Comparison of ENCODE assay signal across 19 cellular contexts in the genomic region with DNA sequence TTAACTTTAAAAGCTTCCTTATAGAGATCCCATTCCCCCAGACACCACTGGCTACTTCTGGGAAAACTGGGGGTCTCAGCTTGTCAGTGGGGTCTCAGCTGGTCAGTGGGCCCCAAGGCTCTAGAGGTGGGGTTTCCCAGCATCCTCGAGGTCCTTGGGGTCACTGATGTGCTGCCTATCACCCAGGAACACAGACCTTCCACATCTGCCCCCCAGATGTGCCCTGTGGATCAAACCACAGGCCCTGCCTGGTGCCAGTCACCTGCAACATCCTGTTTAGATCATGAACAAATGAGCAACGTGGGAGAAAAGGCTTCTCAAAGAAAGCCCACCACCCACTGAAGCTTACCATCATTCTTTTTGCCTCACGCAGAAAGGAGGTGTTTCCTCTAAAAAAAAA.
DNase-seq lines count a peak whose midpoint lies in the region; ATAC-seq and TF ChIP-seq lines count a peak whose summit lies in the region.
"Had no signal": no experiment of that assay in that cellular context is flagged by ENCODE, and none has a peak within 500 bp of the region (broad histone marks: within the 10 kb centered on the region; RNA-seq: fewer than 3 reads in every experiment).

No MANE protein-coding gene starts in this region.

- no peaks in the 10 kb centered on the region for H3K4me1 ChIP-seq in H9 (ENCODE audit: insufficient read depth, low read length)
- H3K4me1 ChIP-seq in foreskin keratinocyte: no peaks in the 10 kb centered on the region
- H3K4me1 ChIP-seq: A549, Caco-2 had no signal

- no peak overlapping the region for H2BK120ac ChIP-seq in H9 (ENCODE audit: low read depth, low read length, poor library complexity, severe bottlenecking)

- H3K79me2 ChIP-seq in H9 (ENCODE audit: insufficient read depth, low read length): no peaks in the 10 kb centered on the region

- H3K27ac Mint-ChIP-seq in H9: no peak overlapping the region
- H3K27ac Mint-ChIP-seq in type B pancreatic cell: no peak overlapping the region
- H3K27ac Mint-ChIP-seq: B cell; CD4-positive, alpha-beta T cell; CD8-positive, alpha-beta T cell had no signal

- no CpG with 5 or more reads among the region's 3 CpGs for WGBS in H9 (ENCODE audit: extremely low coverage, insufficient read length, low lambda C conversion rate)

- no peak overlapping the region for H3K9ac ChIP-seq in H9 (ENCODE audit: extremely low read depth, insufficient read length, low read length)
- H3K9ac ChIP-seq: BLaER1 treated with 17β-estradiol and CSF1 and Interleukin-3, amounts not matched to agents 10 nM and 100 nM had no signal

- H3K27me3 ChIP-seq in H9 (ENCODE audit: insufficient read depth, low read length) (no peaks in the 10 kb centered on the region), H7 (ENCODE audit: control insufficient read depth, insufficient read depth, low read length) (no peaks in the 10 kb centered on the region), foreskin keratinocyte (peaks cover 20% of the 10 kb centered on the region)
- H3K27me3 ChIP-seq: BLaER1 treated with 17β-estradiol and CSF1 and Interleukin-3, amounts not matched to agents 10 nM and 100 nM had no signal

- H3K23ac ChIP-seq in H9 (ENCODE audit: insufficient read length, low read depth, low read length): no peak overlapping the region

- H3K36me3 ChIP-seq in H7 (replicated peaks; ENCODE audit: control insufficient read depth, insufficient read depth, low read length): no peaks in the 10 kb centered on the region
- H3K36me3 ChIP-seq: BLaER1 treated with 17β-estradiol and CSF1 and Interleukin-3, amounts not matched to agents 10 nM and 100 nM had no signal

- no peak overlapping the region for H3K18ac ChIP-seq in H9 (ENCODE audit: insufficient read length, low read depth, low read length)

- no peak overlapping the region for H2BK20ac ChIP-seq in H9 (ENCODE audit: low read depth, low read length, poor library complexity, severe bottlenecking)

- H2BK15ac ChIP-seq in H9 (ENCODE audit: low read depth, low read length): no peak overlapping the region

- H4K5ac ChIP-seq in H9 (ENCODE audit: insufficient read length, low read depth, low read length): no peak overlapping the region

- H3T11ph ChIP-seq in H9 (ENCODE audit: low read length): no peak overlapping the region

- H3K9me3 ChIP-seq in H9 (ENCODE audit: control insufficient read depth, low read depth, low read length): no peaks in the 10 kb centered on the region
- H3K9me3 ChIP-seq: A549; BLaER1 treated with 17β-estradiol and CSF1 and Interleukin-3, amounts not matched to agents 10 nM and 100 nM; Caco-2 had no signal

- no peak overlapping the region; the same call in 1 of the 2 replicates for H3K14ac ChIP-seq in H9 (ENCODE audit: insufficient read depth, low read length)

- H4K8ac ChIP-seq in H9 (replicated peaks; ENCODE audit: insufficient read length, low read depth, low read length): no peak overlapping the region

- no peaks in the 10 kb centered on the region for H3K23me2 ChIP-seq in H9 (ENCODE audit: insufficient read length, low read depth, low read length, poor library complexity, severe bottlenecking)

- no peaks in the 10 kb centered on the region for H3K79me1 ChIP-seq in H9 (ENCODE audit: insufficient read depth, low read depth, low read length, poor library complexity, severe bottlenecking)

- H3K9me3 Mint-ChIP-seq in H9 (no peaks in the 10 kb centered on the region), type B pancreatic cell (peaks cover 6% of the 10 kb centered on the region)
- H3K9me3 Mint-ChIP-seq: CD4-positive, alpha-beta T cell; CD8-positive, alpha-beta T cell had no signal

- H3K56ac ChIP-seq in H9 (ENCODE audit: insufficient read length, low read depth, low read length): no peak overlapping the region

- no peak overlapping the region for H2AFZ ChIP-seq in H9 (ENCODE audit: low read length)

- H3K27me3 Mint-ChIP-seq in H9 (ENCODE audit: low read depth): peaks cover 17% of the 10 kb centered on the region
- peaks cover 18% of the 10 kb centered on the region for H3K27me3 Mint-ChIP-seq in type B pancreatic cell
- H3K27me3 Mint-ChIP-seq: CD4-positive, alpha-beta T cell had no signal

- no peak overlapping the region for H2BK5ac ChIP-seq in H9 (ENCODE audit: insufficient read length, low read length)

- no peak overlapping the region for H2BK12ac ChIP-seq in H9 (ENCODE audit: insufficient read length, low read depth, low read length)

- no peak overlapping the region for H3K4ac ChIP-seq in H9 (ENCODE audit: low read depth, low read length)

- H2AK5ac ChIP-seq in H9 (ENCODE audit: insufficient read length, low read length): no peak overlapping the region

- no peak for ATAC-seq in foreskin keratinocyte
- ATAC-seq: A549; CD8-positive, alpha-beta T cell had no signal

- H3K4me1 Mint-ChIP-seq in H9: no peaks in the 10 kb centered on the region
- no peaks in the 10 kb centered on the region for H3K4me1 Mint-ChIP-seq in type B pancreatic cell (ENCODE audit: unreplicated experiment)
- H3K4me1 Mint-ChIP-seq: B cell had no signal

- H3K4me3 ChIP-seq in H7 (ENCODE audit: insufficient read depth, low read depth, low read length): no peak overlapping the region
- H3K4me3 ChIP-seq: A549; BLaER1 treated with 17β-estradiol and CSF1 and Interleukin-3, amounts not matched to agents 10 nM and 100 nM had no signal

- H3K4me3 Mint-ChIP-seq in H9: no peak overlapping the region
- no peak overlapping the region for H3K4me3 Mint-ChIP-seq in type B pancreatic cell
- H3K4me3 Mint-ChIP-seq: B cell; CD4-positive, alpha-beta T cell; CD8-positive, alpha-beta T cell had no signal

- no peak overlapping the region for H4K91ac ChIP-seq in H9 (ENCODE audit: insufficient read length, low read depth, low read length)

- H4K20me1 ChIP-seq in H9 (ENCODE audit: control insufficient read depth, insufficient read depth, insufficient read length): no peaks in the 10 kb centered on the region
- H4K20me1 ChIP-seq: BLaER1 treated with 17β-estradiol and CSF1 and Interleukin-3, amounts not matched to agents 10 nM and 100 nM had no signal

- TF ChIP-seq CTCF in H9 (conservative IDR thresholded peaks at IDR 0.05) (no peak), type B pancreatic cell (conservative IDR thresholded peaks at IDR 0.05) (no peak), foreskin keratinocyte (conservative IDR thresholded peaks at IDR 0.05) (no peak)

- peak; percentile 6 for DNase-seq in H9
- peak; percentile 31 for DNase-seq in ecto neural progenitor cell (ENCODE audit: low spot score)
- DNase-seq in islet precursor cell: peak; percentile 13
- DNase-seq in type B pancreatic cell (ENCODE audit: extremely low spot score, unreplicated experiment): peak; percentile 44
- no peak for DNase-seq in NCI-H1105 treated with DMSO at 0.1 percent for 48 hours (lab: John Stamatoyannopoulos, UW)
- DNase-seq in H7: no peak
- DNase-seq in foreskin keratinocyte: no peak
- DNase-seq: AML-193; Caco-2; Calu3; CD4-positive, alpha-beta T cell; CD8-positive, alpha-beta T cell; DMS79 treated with DMSO at 0.1 percent for 48 hours; GF-D8 had no signal

- H3K27ac ChIP-seq in H9 (ENCODE audit: insufficient read length, low read depth, low read length) (no peak overlapping the region), foreskin keratinocyte (no peak overlapping the region)
- H3K27ac ChIP-seq: 22Rv1; A549; BLaER1 treated with 17β-estradiol and CSF1 and Interleukin-3, amounts not matched to agents 10 nM and 100 nM; C4-2B had no signal

- H3K4me2 ChIP-seq in H9 (ENCODE audit: insufficient read depth, insufficient read length, low read length): no peak overlapping the region
- H3K4me2 ChIP-seq: A549 had no signal

- H3K36me3 Mint-ChIP-seq in H9 (ENCODE audit: insufficient read depth in 1 of 3, low read depth in 3 of 3) (no peaks in the 10 kb centered on the region), type B pancreatic cell (no peaks in the 10 kb centered on the region)
- H3K36me3 Mint-ChIP-seq: CD8-positive, alpha-beta T cell had no signal

Comparison
In these comparisons a context has a peak if more than half of its experiments do, and no peak if none do; other contexts are left out.
1. DNase-seq: peak in H9 (single experiment), ecto neural progenitor cell (single experiment), islet precursor cell (single experiment) and type B pancreatic cell (single experiment); none in NCI-H1105 treated with DMSO at 0.1 percent for 48 hours (single experiment), H7 (single experiment) and foreskin keratinocyte (0 of 2).